19 cellular contexts compared by ENCODE assay signal in genomic region chr2:120016800-120017199, GRCh38.
"Had no signal": no experiment of that assay in that cellular context is flagged by ENCODE, and none has a peak within 500 bp of the region (broad histone marks: within the 10 kb centered on the region; RNA-seq: fewer than 3 reads in every experiment).

No MANE protein-coding gene starts in this region.

- H3K27me3 ChIP-seq: cardiac muscle cell, upper lobe of right lung had no signal

- H3K9me3 Mint-ChIP-seq: activated CD4-positive, alpha-beta memory T cell treated with anti-CD3 and anti-CD28 coated beads, Interleukin-2, amount 10 ng/mL, durations not matched to agents 7 days and 5 days; activated CD4-positive, alpha-beta T cell treated with anti-CD3 and anti-CD28 coated beads, Interleukin-2, amount 10 ng/mL, durations not matched to agents 24 days and 14 days; activated naive CD4-positive, alpha-beta T cell treated with anti-CD3 and anti-CD28 coated beads, Interleukin-2, amount 10 ng/mL, durations not matched to agents 7 days and 5 days; activated T-cell treated with anti-CD3 and anti-CD28 coated beads, Interleukin-2, amount 50 U/mL, for 72 hours; immature natural killer cell had no signal

- ATAC-seq: activated CD4-positive, CD25-positive, alpha-beta regulatory T cell treated with anti-CD3 and anti-CD28 coated beads, Interleukin-2, amount 50 U/mL, for 24 hours; activated T-cell treated with anti-CD3 and anti-CD28 coated beads, Interleukin-2, amount 50 U/mL, for 72 hours; heart right ventricle; left lobe of liver; naive thymus-derived CD4-positive, alpha-beta T cell; upper lobe of right lung had no signal

- H3K36me3 ChIP-seq: prostate gland, thoracic aorta, upper lobe of right lung had no signal

- H3K9me3 ChIP-seq: heart right ventricle, prostate gland, thoracic aorta, upper lobe of right lung had no signal

- H3K4me1 ChIP-seq: prostate gland had no signal

- H3K27ac Mint-ChIP-seq: activated CD4-positive, alpha-beta memory T cell treated with anti-CD3 and anti-CD28 coated beads, Interleukin-2, amount 10 ng/mL, durations not matched to agents 7 days and 5 days; activated CD4-positive, alpha-beta T cell treated with anti-CD3 and anti-CD28 coated beads, Interleukin-2, amount 10 ng/mL, durations not matched to agents 24 days and 14 days; activated naive CD4-positive, alpha-beta T cell treated with anti-CD3 and anti-CD28 coated beads, Interleukin-2, amount 10 ng/mL, durations not matched to agents 7 days and 5 days; activated T-cell treated with anti-CD3 and anti-CD28 coated beads, Interleukin-2, amount 50 U/mL, for 72 hours; immature natural killer cell; naive thymus-derived CD4-positive, alpha-beta T cell had no signal

- H3K27ac ChIP-seq: cardiac muscle cell, prostate gland, thoracic aorta, upper lobe of right lung had no signal

- DNase-seq: activated CD4-positive, alpha-beta memory T cell treated with anti-CD3 and anti-CD28 coated beads, Interleukin-2, amount 10 ng/mL, durations not matched to agents 7 days and 5 days; activated CD4-positive, alpha-beta T cell treated with anti-CD3 and anti-CD28 coated beads, Interleukin-2, amount 10 ng/mL, durations not matched to agents 24 days and 14 days; activated effector memory CD4-positive, alpha-beta T cell treated with Interleukin-2 at 50 U/mL for 16 hours; activated naive CD4-positive, alpha-beta T cell treated with anti-CD3 and anti-CD28 coated beads, Interleukin-2, amount 10 ng/mL, durations not matched to agents 7 days and 5 days; activated T-cell treated with anti-CD3 and anti-CD28 coated beads, Interleukin-2, amount 50 U/mL, for 72 hours; erythroblast; heart right ventricle; immature natural killer cell; naive thymus-derived CD4-positive, alpha-beta T cell; stimulated activated CD4-positive, alpha-beta T cell treated with anti-CD3 and anti-CD28 coated beads, Interleukin-4, amount 100 ng/mL, for 24 hours; stimulated activated naive CD4-positive, alpha-beta T cell treated with Interleukin-2 at 50 U/mL for 16 hours; T-helper 2 cell; upper lobe of right lung had no signal

- H3K4me3 Mint-ChIP-seq: activated CD4-positive, alpha-beta memory T cell treated with anti-CD3 and anti-CD28 coated beads, Interleukin-2, amount 10 ng/mL, durations not matched to agents 7 days and 5 days; activated CD4-positive, alpha-beta T cell treated with anti-CD3 and anti-CD28 coated beads, Interleukin-2, amount 10 ng/mL, durations not matched to agents 24 days and 14 days; activated naive CD4-positive, alpha-beta T cell treated with anti-CD3 and anti-CD28 coated beads, Interleukin-2, amount 10 ng/mL, durations not matched to agents 7 days and 5 days; activated T-cell treated with anti-CD3 and anti-CD28 coated beads, Interleukin-2, amount 50 U/mL, for 72 hours; immature natural killer cell; naive thymus-derived CD4-positive, alpha-beta T cell had no signal

- H3K4me3 ChIP-seq: cardiac muscle cell, heart right ventricle, lung, prostate gland, thoracic aorta, upper lobe of right lung had no signal
